Comparison of ENCODE assay signal across 1 cellular context in the genomic region with DNA sequence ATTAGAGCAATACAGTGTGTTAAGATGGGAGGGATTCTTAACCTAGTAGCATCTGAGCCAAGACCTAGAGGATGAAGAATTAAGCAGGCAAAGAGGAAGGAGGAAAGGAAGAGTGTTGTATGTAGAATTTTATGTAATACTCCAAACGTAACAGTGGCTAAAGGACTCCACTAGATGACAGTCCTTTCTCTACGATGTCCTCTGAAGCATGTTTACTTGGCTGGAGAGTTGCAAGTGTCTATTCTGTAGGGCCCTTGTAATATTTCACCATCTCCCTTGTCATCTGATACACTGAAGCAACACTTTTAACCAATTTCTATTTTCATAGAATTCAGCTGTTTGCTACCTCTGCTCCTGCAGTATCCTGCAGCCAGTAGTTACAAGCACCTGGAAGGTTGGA.
TF ChIP-seq lines count a peak whose summit lies in the region.

No MANE protein-coding gene starts in this region.

TF ChIP-seq in GM23338, 12 proteins besides CTCF, POLR2A, EP300 and RAD21:
- TF ChIP-seq, protein P1, sequence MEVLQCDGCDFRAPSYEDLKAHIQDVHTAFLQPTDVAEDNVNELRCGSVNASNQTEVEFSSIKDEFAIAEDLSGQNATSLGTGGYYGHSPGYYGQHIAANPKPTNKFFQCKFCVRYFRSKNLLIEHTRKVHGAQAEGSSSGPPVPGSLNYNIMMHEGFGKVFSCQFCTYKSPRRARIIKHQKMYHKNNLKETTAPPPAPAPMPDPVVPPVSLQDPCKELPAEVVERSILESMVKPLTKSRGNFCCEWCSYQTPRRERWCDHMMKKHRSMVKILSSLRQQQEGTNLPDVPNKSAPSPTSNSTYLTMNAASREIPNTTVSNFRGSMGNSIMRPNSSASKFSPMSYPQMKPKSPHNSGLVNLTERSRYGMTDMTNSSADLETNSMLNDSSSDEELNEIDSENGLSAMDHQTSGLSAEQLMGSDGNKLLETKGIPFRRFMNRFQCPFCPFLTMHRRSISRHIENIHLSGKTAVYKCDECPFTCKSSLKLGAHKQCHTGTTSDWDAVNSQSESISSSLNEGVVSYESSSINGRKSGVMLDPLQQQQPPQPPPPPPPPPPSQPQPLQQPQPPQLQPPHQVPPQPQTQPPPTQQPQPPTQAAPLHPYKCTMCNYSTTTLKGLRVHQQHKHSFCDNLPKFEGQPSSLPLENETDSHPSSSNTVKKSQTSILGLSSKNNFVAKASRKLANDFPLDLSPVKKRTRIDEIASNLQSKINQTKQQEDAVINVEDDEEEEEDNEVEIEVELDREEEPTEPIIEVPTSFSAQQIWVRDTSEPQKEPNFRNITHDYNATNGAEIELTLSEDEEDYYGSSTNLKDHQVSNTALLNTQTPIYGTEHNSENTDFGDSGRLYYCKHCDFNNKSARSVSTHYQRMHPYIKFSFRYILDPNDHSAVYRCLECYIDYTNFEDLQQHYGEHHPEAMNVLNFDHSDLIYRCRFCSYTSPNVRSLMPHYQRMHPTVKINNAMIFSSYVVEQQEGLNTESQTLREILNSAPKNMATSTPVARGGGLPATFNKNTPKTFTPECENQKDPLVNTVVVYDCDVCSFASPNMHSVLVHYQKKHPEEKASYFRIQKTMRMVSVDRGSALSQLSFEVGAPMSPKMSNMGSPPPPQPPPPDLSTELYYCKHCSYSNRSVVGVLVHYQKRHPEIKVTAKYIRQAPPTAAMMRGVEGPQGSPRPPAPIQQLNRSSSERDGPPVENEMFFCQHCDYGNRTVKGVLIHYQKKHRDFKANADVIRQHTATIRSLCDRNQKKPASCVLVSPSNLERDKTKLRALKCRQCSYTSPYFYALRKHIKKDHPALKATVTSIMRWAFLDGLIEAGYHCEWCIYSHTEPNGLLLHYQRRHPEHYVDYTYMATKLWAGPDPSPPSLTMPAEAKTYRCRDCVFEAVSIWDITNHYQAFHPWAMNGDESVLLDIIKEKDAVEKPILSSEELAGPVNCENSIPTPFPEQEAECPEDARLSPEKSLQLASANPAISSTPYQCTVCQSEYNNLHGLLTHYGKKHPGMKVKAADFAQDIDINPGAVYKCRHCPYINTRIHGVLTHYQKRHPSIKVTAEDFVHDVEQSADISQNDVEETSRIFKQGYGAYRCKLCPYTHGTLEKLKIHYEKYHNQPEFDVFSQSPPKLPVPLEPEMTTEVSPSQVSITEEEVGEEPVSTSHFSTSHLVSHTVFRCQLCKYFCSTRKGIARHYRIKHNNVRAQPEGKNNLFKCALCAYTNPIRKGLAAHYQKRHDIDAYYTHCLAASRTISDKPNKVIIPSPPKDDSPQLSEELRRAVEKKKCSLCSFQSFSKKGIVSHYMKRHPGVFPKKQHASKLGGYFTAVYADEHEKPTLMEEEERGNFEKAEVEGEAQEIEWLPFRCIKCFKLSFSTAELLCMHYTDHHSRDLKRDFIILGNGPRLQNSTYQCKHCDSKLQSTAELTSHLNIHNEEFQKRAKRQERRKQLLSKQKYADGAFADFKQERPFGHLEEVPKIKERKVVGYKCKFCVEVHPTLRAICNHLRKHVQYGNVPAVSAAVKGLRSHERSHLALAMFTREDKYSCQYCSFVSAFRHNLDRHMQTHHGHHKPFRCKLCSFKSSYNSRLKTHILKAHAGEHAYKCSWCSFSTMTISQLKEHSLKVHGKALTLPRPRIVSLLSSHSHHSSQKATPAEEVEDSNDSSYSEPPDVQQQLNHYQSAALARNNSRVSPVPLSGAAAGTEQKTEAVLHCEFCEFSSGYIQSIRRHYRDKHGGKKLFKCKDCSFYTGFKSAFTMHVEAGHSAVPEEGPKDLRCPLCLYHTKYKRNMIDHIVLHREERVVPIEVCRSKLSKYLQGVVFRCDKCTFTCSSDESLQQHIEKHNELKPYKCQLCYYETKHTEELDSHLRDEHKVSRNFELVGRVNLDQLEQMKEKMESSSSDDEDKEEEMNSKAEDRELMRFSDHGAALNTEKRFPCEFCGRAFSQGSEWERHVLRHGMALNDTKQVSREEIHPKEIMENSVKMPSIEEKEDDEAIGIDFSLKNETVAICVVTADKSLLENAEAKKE (CRISPR knock-in tag; IDR thresholded peaks at IDR 0.05), result no peak
- no peak for TF ChIP-seq CREB1 (CRISPR knock-in tag; IDR thresholded peaks at IDR 0.05; ENCODE audit: low read depth)
- TF ChIP-seq ZNF331 (CRISPR knock-in tag; IDR thresholded peaks at IDR 0.05; ENCODE audit: low read depth), result no peak
- no peak for TF ChIP-seq ZNF114 (CRISPR knock-in tag; IDR thresholded peaks at IDR 0.05)
- TF ChIP-seq EZH2 (IDR thresholded peaks at IDR 0.05; ENCODE audit: low read depth, unreplicated experiment), result no peak
- no peak for TF ChIP-seq STAT1 (IDR thresholded peaks at IDR 0.05; ENCODE audit: unreplicated experiment)
- TF ChIP-seq, protein P2, sequence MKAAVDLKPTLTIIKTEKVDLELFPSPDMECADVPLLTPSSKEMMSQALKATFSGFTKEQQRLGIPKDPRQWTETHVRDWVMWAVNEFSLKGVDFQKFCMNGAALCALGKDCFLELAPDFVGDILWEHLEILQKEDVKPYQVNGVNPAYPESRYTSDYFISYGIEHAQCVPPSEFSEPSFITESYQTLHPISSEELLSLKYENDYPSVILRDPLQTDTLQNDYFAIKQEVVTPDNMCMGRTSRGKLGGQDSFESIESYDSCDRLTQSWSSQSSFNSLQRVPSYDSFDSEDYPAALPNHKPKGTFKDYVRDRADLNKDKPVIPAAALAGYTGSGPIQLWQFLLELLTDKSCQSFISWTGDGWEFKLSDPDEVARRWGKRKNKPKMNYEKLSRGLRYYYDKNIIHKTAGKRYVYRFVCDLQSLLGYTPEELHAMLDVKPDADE (IDR thresholded peaks at IDR 0.05), result no peak
- TF ChIP-seq POLR2AphosphoS5 (IDR thresholded peaks at IDR 0.05; ENCODE audit: low read depth), result no peak
- no peak for TF ChIP-seq NANOG (IDR thresholded peaks at IDR 0.05; ENCODE audit: borderline replicate concordance)
- TF ChIP-seq EZH2phosphoT487 (IDR thresholded peaks at IDR 0.05; ENCODE audit: unreplicated experiment), result no peak
- TF ChIP-seq, protein P3, sequence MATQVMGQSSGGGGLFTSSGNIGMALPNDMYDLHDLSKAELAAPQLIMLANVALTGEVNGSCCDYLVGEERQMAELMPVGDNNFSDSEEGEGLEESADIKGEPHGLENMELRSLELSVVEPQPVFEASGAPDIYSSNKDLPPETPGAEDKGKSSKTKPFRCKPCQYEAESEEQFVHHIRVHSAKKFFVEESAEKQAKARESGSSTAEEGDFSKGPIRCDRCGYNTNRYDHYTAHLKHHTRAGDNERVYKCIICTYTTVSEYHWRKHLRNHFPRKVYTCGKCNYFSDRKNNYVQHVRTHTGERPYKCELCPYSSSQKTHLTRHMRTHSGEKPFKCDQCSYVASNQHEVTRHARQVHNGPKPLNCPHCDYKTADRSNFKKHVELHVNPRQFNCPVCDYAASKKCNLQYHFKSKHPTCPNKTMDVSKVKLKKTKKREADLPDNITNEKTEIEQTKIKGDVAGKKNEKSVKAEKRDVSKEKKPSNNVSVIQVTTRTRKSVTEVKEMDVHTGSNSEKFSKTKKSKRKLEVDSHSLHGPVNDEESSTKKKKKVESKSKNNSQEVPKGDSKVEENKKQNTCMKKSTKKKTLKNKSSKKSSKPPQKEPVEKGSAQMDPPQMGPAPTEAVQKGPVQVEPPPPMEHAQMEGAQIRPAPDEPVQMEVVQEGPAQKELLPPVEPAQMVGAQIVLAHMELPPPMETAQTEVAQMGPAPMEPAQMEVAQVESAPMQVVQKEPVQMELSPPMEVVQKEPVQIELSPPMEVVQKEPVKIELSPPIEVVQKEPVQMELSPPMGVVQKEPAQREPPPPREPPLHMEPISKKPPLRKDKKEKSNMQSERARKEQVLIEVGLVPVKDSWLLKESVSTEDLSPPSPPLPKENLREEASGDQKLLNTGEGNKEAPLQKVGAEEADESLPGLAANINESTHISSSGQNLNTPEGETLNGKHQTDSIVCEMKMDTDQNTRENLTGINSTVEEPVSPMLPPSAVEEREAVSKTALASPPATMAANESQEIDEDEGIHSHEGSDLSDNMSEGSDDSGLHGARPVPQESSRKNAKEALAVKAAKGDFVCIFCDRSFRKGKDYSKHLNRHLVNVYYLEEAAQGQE (IDR thresholded peaks at IDR 0.05; ENCODE audit: unreplicated experiment), result no peak
- no peak for TF ChIP-seq JUNB (IDR thresholded peaks at IDR 0.05; ENCODE audit: unreplicated experiment)
